In the genomic region with DNA sequence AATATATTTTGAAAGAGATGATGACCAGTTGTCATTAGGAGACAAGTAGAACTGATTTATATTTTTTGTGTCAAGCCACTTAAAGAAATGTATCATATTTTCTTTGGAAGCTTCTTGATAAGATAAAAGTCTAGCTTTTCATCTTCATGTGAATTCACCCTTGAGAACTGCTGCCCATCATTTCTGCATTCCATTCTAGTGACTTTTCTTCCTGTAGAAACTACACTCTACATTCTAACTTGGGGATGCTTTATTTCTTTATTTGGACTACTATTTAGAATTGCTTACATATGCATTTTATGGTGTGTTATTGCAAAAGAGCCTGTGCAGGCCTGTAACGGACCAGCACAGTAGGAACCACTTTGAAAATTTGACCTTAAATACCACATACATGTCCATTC, we compare ENCODE assay signal across 16 cellular contexts.
A peak's percentile ranks its signal among the peaks of the same experiment; 100 is the strongest.
DNase-seq lines count a peak whose midpoint lies in the region; TF ChIP-seq lines count a peak whose summit lies in the region.
"Had no signal": no experiment of that assay in that cellular context is flagged by ENCODE, and none has a peak within 500 bp of the region (broad histone marks: within the 10 kb centered on the region; RNA-seq: fewer than 3 reads in every experiment).

No MANE protein-coding gene starts in this region.

- in situ Hi-C loops in astrocyte of the cerebellum (cut with HindIII; ENCODE audit: low sequenced_read_pairs) = no loop called here

- no peak overlapping the region for H3K4me3 ChIP-seq in HFF-Myc (replicated peaks; ENCODE audit: low read depth, low read length)
- H3K4me3 ChIP-seq in astrocyte of the cerebellum (ENCODE audit: low read depth, low read length) = no peak overlapping the region
- H3K4me3 ChIP-seq: left ventricle myocardium inferior had no signal

- DNase-seq in A172 (ENCODE audit: low spot score) (peak; percentile 66), HFF-Myc (ENCODE audit: extremely low read depth, low read depth) (peak; percentile 35), astrocyte of the cerebellum (ENCODE audit: low read depth) (peak; percentile 31), glomerular visceral epithelial cell (ENCODE audit: extremely low spot score) (peak; percentile 30), Kasumi-1 (lab: John Stamatoyannopoulos, UW) (no peak), NCI-H2227 treated with DMSO at 0.1 percent for 48 hours (lab: John Stamatoyannopoulos, UW) (no peak), putamen (ENCODE audit: low spot score) (no peak)
- DNase-seq in activated CD4-positive, alpha-beta T cell treated with anti-CD3 and anti-CD28 coated beads, Interleukin-2, amount 50 U/mL, for 1 hour = no peak
- DNase-seq: activated CD4-positive, alpha-beta T cell treated with anti-CD3 and anti-CD28 coated beads, Interleukin-2, amount 50 U/mL, for 48 hours; activated naive CD4-positive, alpha-beta T cell; head of caudate nucleus; left ventricle myocardium inferior; NCI-H1105 treated with DMSO at 0.1 percent for 48 hours; NCI-H524 treated with DMSO at 0.1 percent for 48 hours; RPMI8226; T-helper 9 cell had no signal

- TF ChIP-seq CTCF in HFF-Myc (IDR thresholded peaks at IDR 0.05; ENCODE audit: low read depth, low read length, missing control alignments) (no peak), astrocyte of the cerebellum (IDR thresholded peaks at IDR 0.05; ENCODE audit: low read depth, low read length, missing control alignments) (no peak)

Comparison
In these comparisons a context has a peak if more than half of its experiments do, and no peak if none do; other contexts are left out.
1. DNase-seq: peak in A172 (single experiment), HFF-Myc (single experiment), astrocyte of the cerebellum (single experiment) and glomerular visceral epithelial cell (single experiment); none in Kasumi-1 (0 of 2), NCI-H2227 treated with DMSO at 0.1 percent for 48 hours (single experiment), putamen (single experiment) and activated CD4-positive, alpha-beta T cell treated with anti-CD3 and anti-CD28 coated beads, Interleukin-2, amount 50 U/mL, for 1 hour (single experiment).